8 cellular contexts compared by ENCODE assay signal in genomic region chr10:96090463-96090800, GRCh38. TPM values are rescaled to one million over a fixed set of nuclear protein-coding genes. Genes with fewer than 3 reads are reported as not detected.
DNase-seq lines count a peak whose midpoint lies in the region; ATAC-seq and TF ChIP-seq lines count a peak whose summit lies in the region.

No MANE protein-coding gene starts in this region.

- H3K4me1 Mint-ChIP-seq in CD14-positive monocyte = peaks cover 7% of the 10 kb centered on the region

- peaks cover 0 to 7% of the 10 kb centered on the region in 2 donors for H3K36me3 Mint-ChIP-seq in CD14-positive monocyte

- H3K27me3 ChIP-seq in MG63 (no peaks in the 10 kb centered on the region; the same call in 1 of the 2 replicates), neutrophil (peaks cover 44% of the 10 kb centered on the region)

- H3K9me3 ChIP-seq in MG63 (no peaks in the 10 kb centered on the region), neutrophil (no peaks in the 10 kb centered on the region)

- no peak for DNase-seq in CD14-positive monocyte (ENCODE audit: low spot score)
- DNase-seq in MG63 = no peak
- DNase-seq in caudate nucleus (lab: John Stamatoyannopoulos, UW) = peak in 2 of 61 donors; percentile 10 to 19
- no peak for DNase-seq in DMS114 treated with DMSO at 0.1 percent for 48 hours (lab: John Stamatoyannopoulos, UW; ENCODE audit: unreplicated experiment)
- no peak for DNase-seq in effector CD8-positive, alpha-beta T cell (lab: John Stamatoyannopoulos, UW)

- TF ChIP-seq CTCF in CD14-positive monocyte (IDR thresholded peaks at IDR 0.05) = no peak
- no peak for TF ChIP-seq CTCF in neutrophil (IDR thresholded peaks at IDR 0.05)

- H3K4me1 ChIP-seq in neutrophil (ENCODE audit: control insufficient read depth in 1 of 2, insufficient read depth in 1 of 2, low read depth in 1 of 2, low read length in 1 of 2) = peaks cover 4 to 11% of the 10 kb centered on the region in 2 experiments

- intact Hi-C loops in CD14-positive monocyte (cut with micrococcal nuclease) = loop anchor here (1.0 kb wide), 2 partner anchors 39 to 40 kb away; partner anchors contain the start of gene ZNF518A (in 1 of the 2)

- H3K4me3 ChIP-seq in MG63 (peak overlapping the region; percentile 80), neutrophil (ENCODE audit: low read depth in 1 of 2, low read length in 1 of 2) (peak overlapping the region; percentile 89 to 92)

- H3K9me3 Mint-ChIP-seq in CD14-positive monocyte = peaks cover 3 to 23% (median 21%) of the 10 kb centered on the region in 7 donors

- H3K27ac ChIP-seq in caudate nucleus (ENCODE audit: low read depth, low read length) (peak overlapping the region; percentile 91), neutrophil (peak overlapping the region; percentile 96)

- peaks cover 22 to 32% (median 29%) of the 10 kb centered on the region in 3 donors for H3K27me3 Mint-ChIP-seq in CD14-positive monocyte (ENCODE audit: low read depth in 3 of 3)

- ATAC-seq in GM21390 (IDR thresholded peaks at IDR 0.05; ENCODE audit: unreplicated experiment) = no peak
- no peak for ATAC-seq in GM19452 (IDR thresholded peaks at IDR 0.05; ENCODE audit: unreplicated experiment)

- peak overlapping the region; percentile 98 to 99 (median 99) for H3K27ac Mint-ChIP-seq in CD14-positive monocyte

- H3K36me3 ChIP-seq in MG63 = no peaks in the 10 kb centered on the region
- H3K36me3 ChIP-seq in neutrophil = no peaks in the 10 kb centered on the region

- H3K4me3 Mint-ChIP-seq in CD14-positive monocyte = peak overlapping the region; percentile 92 to 95

RNA-seq across cellular contexts. Expression of gene ZNF518A, which starts 39.7 kb away (rescaled TPM):
- 10 to 100 TPM in 1 of 2 donors, 1 to 10 TPM in 1; 9.5 to 15.8 TPM for polyA plus RNA-seq in CD14-positive monocyte
- total RNA-seq in MG63 (2014; rRNA removed; shearing (Covaris generic); ENCODE audit: low replicate concordance) = 1.4 and 2.0 TPM in 2 replicates

RNA-seq across cellular contexts. Expression of gene CCNJ, which starts 47.0 kb away (rescaled TPM):
- polyA plus RNA-seq in CD14-positive monocyte = 1 to 10 TPM; 1.3 to 2.5 TPM
- total RNA-seq in MG63 (2014; rRNA removed; shearing (Covaris generic); ENCODE audit: low replicate concordance) = 1.4 and 4.2 TPM in 2 replicates
